Comparison of ENCODE assay signal across 16 cellular contexts in genomic region chr10:83562381-83562780, GRCh38.
"Had no signal": no experiment of that assay in that cellular context is flagged by ENCODE, and none has a peak within 500 bp of the region (broad histone marks: within the 10 kb centered on the region; RNA-seq: fewer than 3 reads in every experiment).

No MANE protein-coding gene starts in this region.

- H3K4me1 Mint-ChIP-seq: central memory CD8-positive, alpha-beta T cell; stimulated activated naive B cell treated with anti-CD40 and anti-IgM and Interleukin-4, amounts not matched to agents 10 μg/mL and 1 μg/mL and 100 μg/mL, for 72 hours; T-helper 17 cell had no signal

- H3K36me3 Mint-ChIP-seq: stimulated activated naive B cell treated with anti-CD40 and anti-IgM and Interleukin-4, amounts not matched to agents 10 μg/mL and 1 μg/mL and 100 μg/mL, for 72 hours had no signal

- H3K4me1 ChIP-seq: body of pancreas, psoas muscle, tibial nerve had no signal

- H3K36me3 ChIP-seq: tibial nerve had no signal

- H3K27me3 ChIP-seq: body of pancreas, tibial nerve had no signal

- DNase-seq: activated effector memory CD4-positive, alpha-beta T cell treated with Interleukin-2 at 50 U/mL for 16 hours; activated T-cell treated with anti-CD3 and anti-CD28 coated beads, Interleukin-2, amount 50 U/mL, for 24 hours; amniotic stem cell; body of pancreas; cortex of kidney; effector memory CD4-positive, alpha-beta T cell; erythroblast; hypothalamus; psoas muscle; stimulated activated CD4-positive, alpha-beta T cell treated with anti-CD3 and anti-CD28 coated beads, Interleukin-2, amount 100 ng/mL, for 24 hours; stimulated activated naive B cell treated with anti-CD40 and anti-IgM and Interleukin-4, amounts not matched to agents 10 μg/mL and 1 μg/mL and 100 μg/mL, for 72 hours; T-helper 17 cell had no signal

- H3K4me3 ChIP-seq: body of pancreas, psoas muscle, tibial nerve had no signal

- H3K27ac Mint-ChIP-seq: activated naive CD4-positive, alpha-beta T cell treated with anti-CD3 and anti-CD28 coated beads, Interleukin-2, amount 50 U/mL, for 72 hours; activated T-cell treated with anti-CD3 and anti-CD28 coated beads, Interleukin-2, amount 50 U/mL, for 24 hours; natural killer cell treated with Interleukin-12 subunit alpha and Interleukin-12 subunit beta and Interleukin-15 and Interleukin-18, amount 100 ng/mL, for 72 hours; stimulated activated naive B cell treated with anti-CD40 and anti-IgM and Interleukin-4, amounts not matched to agents 10 μg/mL and 1 μg/mL and 100 μg/mL, for 72 hours; T-helper 17 cell had no signal

- H3K9me3 ChIP-seq: body of pancreas, psoas muscle, tibial nerve had no signal

- H3K27me3 Mint-ChIP-seq: activated T-cell treated with anti-CD3 and anti-CD28 coated beads, Interleukin-2, amount 50 U/mL, for 24 hours; central memory CD8-positive, alpha-beta T cell; natural killer cell treated with Interleukin-12 subunit alpha and Interleukin-12 subunit beta and Interleukin-15 and Interleukin-18, amount 100 ng/mL, for 72 hours; stimulated activated naive B cell treated with anti-CD40 and anti-IgM and Interleukin-4, amounts not matched to agents 10 μg/mL and 1 μg/mL and 100 μg/mL, for 72 hours; T-helper 17 cell had no signal

- H3K27ac ChIP-seq: body of pancreas, psoas muscle, tibial nerve had no signal

- H3K4me3 Mint-ChIP-seq: activated T-cell treated with anti-CD3 and anti-CD28 coated beads, Interleukin-2, amount 50 U/mL, for 24 hours; central memory CD8-positive, alpha-beta T cell; natural killer cell treated with Interleukin-12 subunit alpha and Interleukin-12 subunit beta and Interleukin-15 and Interleukin-18, amount 100 ng/mL, for 72 hours; stimulated activated naive B cell treated with anti-CD40 and anti-IgM and Interleukin-4, amounts not matched to agents 10 μg/mL and 1 μg/mL and 100 μg/mL, for 72 hours; T-helper 17 cell had no signal
